25 cellular contexts compared by ENCODE assay signal in genomic region chr1:39568208-39568607, GRCh38.
"Had no signal": no experiment of that assay in that cellular context is flagged by ENCODE, and none has a peak within 500 bp of the region (broad histone marks: within the 10 kb centered on the region; RNA-seq: fewer than 3 reads in every experiment).

No MANE protein-coding gene starts in this region.

- H3K4me3 ChIP-seq: adrenal gland had no signal

- H3K9me3 ChIP-seq: adrenal gland had no signal

- H3K27ac Mint-ChIP-seq: activated B cell treated with CpG ODN at 0.5 μM for 24 hours; activated CD4-positive, alpha-beta T cell treated with anti-CD3 and anti-CD28 coated beads, Interleukin-2, amount 10 ng/mL, durations not matched to agents 24 days and 14 days; activated naive CD8-positive, alpha-beta T cell; activated T-helper 1 cell treated with anti-CD3 and anti-CD28 coated beads, Interleukin-12 subunit alpha, Interleukin-12 subunit beta, Interleukin-2, Interleukin-4 antibody, amounts not matched to agents 30 ng/mL and 10 ng/mL and 1 ng/mL, durations not matched to agents 14 hours and 24 hours and 36 hours; T-helper 17 cell had no signal

- H3K9me3 Mint-ChIP-seq: activated B cell treated with CpG ODN at 0.5 μM for 24 hours; activated CD4-positive, alpha-beta T cell treated with anti-CD3 and anti-CD28 coated beads, Interleukin-2, amount 10 ng/mL, durations not matched to agents 24 days and 14 days; activated T-helper 1 cell treated with anti-CD3 and anti-CD28 coated beads, Interleukin-12 subunit alpha, Interleukin-12 subunit beta, Interleukin-2, Interleukin-4 antibody, amounts not matched to agents 30 ng/mL and 10 ng/mL and 1 ng/mL, durations not matched to agents 14 hours and 24 hours and 36 hours had no signal

- ATAC-seq: T-helper 17 cell had no signal

- H3K4me3 Mint-ChIP-seq: activated B cell treated with CpG ODN at 0.5 μM for 24 hours; activated CD4-positive, alpha-beta T cell treated with anti-CD3 and anti-CD28 coated beads, Interleukin-2, amount 10 ng/mL, durations not matched to agents 24 days and 14 days; activated naive CD8-positive, alpha-beta T cell; activated T-helper 1 cell treated with anti-CD3 and anti-CD28 coated beads, Interleukin-12 subunit alpha, Interleukin-12 subunit beta, Interleukin-2, Interleukin-4 antibody, amounts not matched to agents 30 ng/mL and 10 ng/mL and 1 ng/mL, durations not matched to agents 14 hours and 24 hours and 36 hours; T-helper 17 cell had no signal

- H3K27me3 Mint-ChIP-seq: activated B cell treated with CpG ODN at 0.5 μM for 24 hours; activated CD4-positive, alpha-beta T cell treated with anti-CD3 and anti-CD28 coated beads, Interleukin-2, amount 10 ng/mL, durations not matched to agents 24 days and 14 days; activated naive CD8-positive, alpha-beta T cell; T-helper 17 cell had no signal

- H3K27me3 ChIP-seq: adrenal gland had no signal

- DNase-seq: activated B cell treated with CpG ODN at 0.5 μM for 24 hours; activated CD4-positive, alpha-beta T cell treated with anti-CD3 and anti-CD28 coated beads for 1 hour; activated CD4-positive, alpha-beta T cell treated with anti-CD3 and anti-CD28 coated beads, Interleukin-2, amount 10 ng/mL, durations not matched to agents 24 days and 14 days; activated CD4-positive, alpha-beta T cell treated with anti-CD3 and anti-CD28 coated beads, Interleukin-2, amount 50 U/mL, for 48 hours; activated CD8-positive, alpha-beta memory T cell treated with anti-CD3 and anti-CD28 coated beads for 24 hours; activated effector memory CD4-positive, alpha-beta T cell treated with Interleukin-2 at 50 U/mL for 16 hours; activated naive CD4-positive, alpha-beta T cell treated with Interleukin-2 at 50 U/mL for 16 hours; adrenal gland; anterior cingulate cortex; cerebellar nuclear complex; KG1; NCI-H1092 treated with DMSO at 0.1 percent for 48 hours; NCI-H1417 treated with DMSO at 0.1 percent for 48 hours; NCI-H1694; NCI-H2029; NCI-H2107; NCI-H2171 treated with DMSO at 0.1 percent for 48 hours; NCI-H226; NCI-H526; NCI-H774; SIG-M5; T-helper 17 cell; T-helper 9 cell had no signal
